In genomic region chr4:3750334-3750733, GRCh38 we compare ENCODE assay signal across 25 cellular contexts. TPM values are rescaled to one million over a fixed set of nuclear protein-coding genes. Genes with fewer than 3 reads are reported as not detected.
DNase-seq lines count a peak whose midpoint lies in the region; ATAC-seq, FAIRE-seq and TF ChIP-seq lines count a peak whose summit lies in the region.
"Had no signal": no experiment of that assay in that cellular context is flagged by ENCODE, and none has a peak within 500 bp of the region (broad histone marks: within the 10 kb centered on the region; RNA-seq: fewer than 3 reads in every experiment).

No MANE protein-coding gene starts in this region.

- H4K5ac ChIP-seq in IMR-90 (ENCODE audit: low read depth, low read length) = no peak overlapping the region

- 45% methylated on average over 5 of the region's 11 CpGs for WGBS in HepG2 (ENCODE audit: low lambda C conversion rate)
- 60% methylated on average over 1 of the region's 11 CpGs for WGBS in right lobe of liver (ENCODE audit: insufficient coverage, low coverage, low lambda C conversion rate, missing lambda C conversion rate)
- WGBS in IMR-90 (ENCODE audit: extremely low coverage in 2 of 2, insufficient read length in 1 of 2), 2 experiments = 57% methylated on average over 6 of the region's 11 CpGs; no CpG with 5 or more reads in 1 of the 2 experiments
- WGBS in K562 (ENCODE audit: insufficient coverage, low coverage, missing lambda C conversion rate) = 1% methylated on average over 11 of the region's 11 CpGs
- WGBS in endodermal cell (ENCODE audit: insufficient coverage in 1 of 2, insufficient read length in 1 of 2), 2 experiments = 85 to 89% methylated on average over 9 to 11 of the region's 11 CpGs

- no peak overlapping the region for H3K18ac ChIP-seq in IMR-90 (ENCODE audit: low read depth, low read length)

- CTCF ChIA-PET in HepG2 (lab: Yijun Ruan, JAX; ENCODE audit: low intra/inter-chr PET ratio, low total read pairs) = no interaction called here
- CTCF ChIA-PET in IMR-90 (lab: Yijun Ruan, JAX) = no interaction called here
- CTCF ChIA-PET in K562 (lab: Yijun Ruan, JAX; ENCODE audit: low intra/inter-chr PET ratio) = no interaction called here

- no peaks in the 10 kb centered on the region for H3K79me1 ChIP-seq in IMR-90 (ENCODE audit: low read depth in 1 of 2, low read length in 2 of 2)

- FAIRE-seq in HepG2 (lab: Jason Lieb, UNC) (no peak), K562 (lab: Jason Lieb, UNC) (no peak)
- FAIRE-seq: A549, G401.6, GM12891, GM19239 had no signal

- no peak for TF ChIP-seq CTCF in HepG2 (CRISPR knock-in tag; IDR thresholded peaks at IDR 0.05)
- TF ChIP-seq CTCF in right lobe of liver (IDR thresholded peaks at IDR 0.05) = no peak
- no peak for TF ChIP-seq CTCF in IMR-90 (conservative IDR thresholded peaks at IDR 0.05; ENCODE audit: low read depth, low read length)
- no peak for TF ChIP-seq CTCF in K562 (IDR thresholded peaks at IDR 0.05 in 2 of 3, conservative IDR thresholded peaks at IDR 0.05 in 1 of 3; ENCODE audit: insufficient read depth in 2 of 3, low read depth in 1 of 3, low read length in 3 of 3)
- TF ChIP-seq CTCF in endodermal cell (conservative IDR thresholded peaks at IDR 0.05) = peak; percentile 53

- no peaks in the 10 kb centered on the region for H3K36me3 Mint-ChIP-seq in endodermal cell (ENCODE audit: low read depth)
- H3K36me3 Mint-ChIP-seq: CD4-positive, alpha-beta memory T cell; CD4-positive, CD25-positive, alpha-beta regulatory T cell; CD8-positive, alpha-beta memory T cell had no signal

- peaks cover 14% of the 10 kb centered on the region for H3K4me1 Mint-ChIP-seq in endodermal cell
- H3K4me1 Mint-ChIP-seq: CD14-positive monocyte had no signal

- H3K56ac ChIP-seq in IMR-90 (ENCODE audit: extremely low read depth, insufficient read depth, low read length) = no peak overlapping the region

- H3K27me3 ChIP-seq in HepG2 (ENCODE audit: control insufficient read depth in 1 of 2, insufficient read depth in 2 of 2, low read length in 2 of 2) (peaks cover 13 to 78% of the 10 kb centered on the region in 2 experiments), right lobe of liver (no peaks in the 10 kb centered on the region), IMR-90 (ENCODE audit: control insufficient read depth, insufficient read depth, low read length) (peaks cover 56% of the 10 kb centered on the region), K562 (ENCODE audit: control insufficient read depth in 2 of 2, insufficient read depth in 2 of 2, low read length in 2 of 2) (peaks cover 13 to 80% of the 10 kb centered on the region in 2 experiments), endodermal cell (ENCODE audit: control insufficient read depth, insufficient read depth, low read length, poor library complexity, severe bottlenecking) (peaks cover 3% of the 10 kb centered on the region)
- H3K27me3 ChIP-seq: BE2C, BLaER1 had no signal

- no peak overlapping the region for H3K27ac Mint-ChIP-seq in endodermal cell
- H3K27ac Mint-ChIP-seq: CD4-positive, alpha-beta memory T cell; CD4-positive, CD25-positive, alpha-beta regulatory T cell; CD8-positive, alpha-beta memory T cell had no signal

- POLR2A ChIA-PET in HepG2 (lab: Yijun Ruan, JAX) (no interaction called here), IMR-90 (lab: Charles Lee; ENCODE audit: unreplicated experiment) (no interaction called here), K562 (lab: Yijun Ruan, JAX) (no interaction called here)

- TF ChIP-seq EP300 in HepG2 (IDR thresholded peaks at IDR 0.05; ENCODE audit: low read depth in 2 of 2, low read length in 2 of 2) (no peak), HepG2 (CRISPR knock-in tag; IDR thresholded peaks at IDR 0.05; ENCODE audit: borderline replicate concordance) (no peak), K562 (IDR thresholded peaks at IDR 0.05; ENCODE audit: low read length) (no peak)

- H4K20me1 ChIP-seq in HepG2 (ENCODE audit: insufficient read depth, low read length) = no peaks in the 10 kb centered on the region
- H4K20me1 ChIP-seq in IMR-90 (ENCODE audit: insufficient read depth, low read length) = no peaks in the 10 kb centered on the region
- H4K20me1 ChIP-seq in K562 (replicated peaks; ENCODE audit: control insufficient read depth, insufficient read depth, low read length) = 0 out of 2 replicates have a peak, but pooled peaks cover 5% of the 10 kb centered on the region
- H4K20me1 ChIP-seq: BLaER1 had no signal

- no peak overlapping the region for H3K4ac ChIP-seq in IMR-90 (ENCODE audit: low read depth, low read length)

- H3K9ac ChIP-seq in HepG2 (ENCODE audit: insufficient read depth, low read depth, low read length) (no peak overlapping the region), IMR-90 (ENCODE audit: low read depth, low read length) (no peak overlapping the region), K562 (ENCODE audit: insufficient read depth in 1 of 2, low read depth in 2 of 2, low read length in 2 of 2) (no peak overlapping the region), endodermal cell (ENCODE audit: extremely low read depth, low read length, poor library complexity, severe bottlenecking) (no peak overlapping the region)
- H3K9ac ChIP-seq: BLaER1 had no signal

- BruUV-seq in HepG2 (replicated peaks; lab: Mats Ljungman, UMichigan) = no TSS peak
- no TSS peak for BruUV-seq in IMR-90 (replicated peaks; lab: Mats Ljungman, UMichigan)
- no TSS peak for BruUV-seq in K562 (replicated peaks; lab: Mats Ljungman, UMichigan)

- H2BK15ac ChIP-seq in IMR-90 (ENCODE audit: low read depth, low read length) = no peak overlapping the region

- no peak overlapping the region for H2BK5ac ChIP-seq in IMR-90 (ENCODE audit: low read depth, low read length, poor library complexity, severe bottlenecking)

- H3K27ac ChIP-seq in HepG2 (ENCODE audit: extremely low read length, insufficient read depth, low read length) (no peak overlapping the region), right lobe of liver (no peak overlapping the region), IMR-90 (ENCODE audit: insufficient read depth, low read length) (no peak overlapping the region), K562 (ENCODE audit: extremely low read depth, low read depth, low read length) (no peak overlapping the region), endodermal cell (ENCODE audit: low read depth, low read length) (no peak overlapping the region)
- H3K27ac ChIP-seq: 22Rv1, A549, BLaER1 had no signal

- TF ChIP-seq POLR2A in HepG2 (IDR thresholded peaks at IDR 0.05; ENCODE audit: insufficient read depth in 1 of 2, low read depth in 2 of 2, low read length in 2 of 2) (no peak), right lobe of liver (IDR thresholded peaks at IDR 0.05) (no peak), IMR-90 (IDR thresholded peaks at IDR 0.05; ENCODE audit: low read depth, low read length) (no peak), K562 (conservative IDR thresholded peaks at IDR 0.05) (no peak)

- H4K91ac ChIP-seq in IMR-90 (ENCODE audit: insufficient read depth, low read depth, low read length) = no peak overlapping the region

- H3K9me1 ChIP-seq in IMR-90 (ENCODE audit: insufficient read depth, low read length) (no peaks in the 10 kb centered on the region), K562 (ENCODE audit: control insufficient read depth, insufficient read depth, low read length) (no peaks in the 10 kb centered on the region)

- ATAC-seq in HepG2 (0 out of 3 replicates have a peak, but pooled peaks have one; percentile 8), right lobe of liver (no peak), IMR-90 (ENCODE audit: low read depth) (no peak), K562 (no peak), HG03039 (IDR thresholded peaks at IDR 0.05; ENCODE audit: unreplicated experiment) (no peak)
- ATAC-seq: A549 had no signal

- no peak overlapping the region for H4K8ac ChIP-seq in IMR-90 (ENCODE audit: low read depth in 2 of 2, low read length in 2 of 2)

- H3K4me2 ChIP-seq in HepG2 (ENCODE audit: low read depth, low read length) (no peak overlapping the region), IMR-90 (ENCODE audit: low read depth, low read length) (no peak overlapping the region), K562 (ENCODE audit: insufficient read depth, low read length) (no peak overlapping the region)
- H3K4me2 ChIP-seq: A549, BLaER1 had no signal

- no peaks in the 10 kb centered on the region for H3K9me3 Mint-ChIP-seq in endodermal cell
- H3K9me3 Mint-ChIP-seq: CD8-positive, alpha-beta memory T cell had no signal

- DNase-seq in HepG2 (ENCODE audit: low spot score) (no peak), right lobe of liver (no peak), IMR-90 (no peak), K562 (ENCODE audit: extremely low read depth in 1 of 4, low spot score in 3 of 4) (no peak), endodermal cell (no peak), AML-193 (lab: John Stamatoyannopoulos, UW) (no peak)
- no peak for DNase-seq in activated CD4-positive, alpha-beta T cell treated with anti-CD3 and anti-CD28 coated beads for 1 hour
- DNase-seq: BE2C; C1 segment of cervical spinal cord; CD4-positive, alpha-beta memory T cell; CD4-positive, CD25-positive, alpha-beta regulatory T cell; CD8-positive, alpha-beta memory T cell; COR-L47; DMS 273 treated with DMSO at 0.1 percent for 48 hours; DMS153; DMS53; GF-D8 had no signal

- no peak overlapping the region for H2AK5ac ChIP-seq in IMR-90 (ENCODE audit: low read depth, low read length)

- TF ChIP-seq RAD21 in HepG2 (CRISPR knock-in tag; IDR thresholded peaks at IDR 0.05) (no peak), IMR-90 (IDR thresholded peaks at IDR 0.05; ENCODE audit: low read length) (no peak), K562 (CRISPR knock-in tag; conservative IDR thresholded peaks at IDR 0.05 in 1 of 2, IDR thresholded peaks at IDR 0.05 in 1 of 2) (no peak)

- H2BK120ac ChIP-seq in IMR-90 (ENCODE audit: low read depth, low read length) = no peak overlapping the region

- intact Hi-C loops in HepG2 (cut with micrococcal nuclease; ENCODE audit: unreplicated experiment) (no loop called here), right lobe of liver (cut with DNase I) (no loop called here), IMR-90 (cut with micrococcal nuclease) (no loop called here), K562 (cut with micrococcal nuclease) (no loop called here)

- H2BK20ac ChIP-seq in IMR-90 (ENCODE audit: low read depth, low read length) = no peak overlapping the region

- H3K9me3 ChIP-seq in HepG2 (ENCODE audit: low read length) (no peaks in the 10 kb centered on the region), right lobe of liver (no peaks in the 10 kb centered on the region), IMR-90 (ENCODE audit: control insufficient read depth, insufficient read depth, low read length) (no peaks in the 10 kb centered on the region), K562 (replicated peaks; ENCODE audit: control insufficient read depth, insufficient read depth, low read depth, low read length) (no peaks in the 10 kb centered on the region), endodermal cell (ENCODE audit: control insufficient read depth, low read length) (no peaks in the 10 kb centered on the region)
- H3K9me3 ChIP-seq: BE2C, BLaER1 had no signal

- H2AK9ac ChIP-seq in IMR-90 (replicated peaks; ENCODE audit: low read depth, low read length, poor library complexity) = peak overlapping the region; percentile 28

- in situ Hi-C loops in HepG2 (cut with HindIII; ENCODE audit: extremely low pct_ligation_motif_present, low pct_unique_long_range_greater_than_20kb) (no loop called here), IMR-90 (cut with MboI; ENCODE audit: low sequenced_read_pairs) (no loop called here), K562 (cut with MboI) (no loop called here)

- H3K4me3 ChIP-seq in HepG2 (replicated peaks in 1 of 3; ENCODE audit: insufficient read depth in 1 of 3, low read depth in 2 of 3, low read length in 3 of 3) (no peak overlapping the region), right lobe of liver (no peak overlapping the region), IMR-90 (ENCODE audit: insufficient read depth, low read depth, low read length) (no peak overlapping the region), K562 (no peak overlapping the region), endodermal cell (ENCODE audit: low read length) (no peak overlapping the region)
- H3K4me3 ChIP-seq: A549, BLaER1 had no signal

- H2AFZ ChIP-seq in HepG2 (ENCODE audit: low read length) (no peak overlapping the region), IMR-90 (replicated peaks; ENCODE audit: low read length, poor library complexity) (no peak overlapping the region), K562 (ENCODE audit: low read depth, low read length) (no peak overlapping the region)

- H3K14ac ChIP-seq in IMR-90 (replicated peaks; ENCODE audit: low read depth, low read length) = no peak overlapping the region

- H3K23ac ChIP-seq in IMR-90 (ENCODE audit: low read depth, low read length) = no peak overlapping the region

- H3K4me1 ChIP-seq in HepG2 (ENCODE audit: insufficient read depth, low read length) (peaks cover 20% of the 10 kb centered on the region), right lobe of liver (no peaks in the 10 kb centered on the region), IMR-90 (ENCODE audit: control insufficient read depth, insufficient read depth, low read length) (no peaks in the 10 kb centered on the region), K562 (replicated peaks in 1 of 2; ENCODE audit: control insufficient read depth in 2 of 2, insufficient read depth in 2 of 2, low read length in 2 of 2) (no peaks in the 10 kb centered on the region), endodermal cell (ENCODE audit: control insufficient read depth, insufficient read depth, low read length) (peaks cover 9% of the 10 kb centered on the region)
- H3K4me1 ChIP-seq: A549 had no signal

- H3K4me3 Mint-ChIP-seq in endodermal cell = no peak overlapping the region
- H3K4me3 Mint-ChIP-seq: CD14-positive monocyte; CD4-positive, alpha-beta memory T cell; CD4-positive, CD25-positive, alpha-beta regulatory T cell; CD8-positive, alpha-beta memory T cell had no signal

- H3K36me3 ChIP-seq in HepG2 (replicated peaks in 1 of 2; ENCODE audit: control insufficient read depth in 1 of 2, insufficient read depth in 2 of 2, low read length in 2 of 2) (no peaks in the 10 kb centered on the region), right lobe of liver (no peaks in the 10 kb centered on the region), IMR-90 (ENCODE audit: control insufficient read depth, insufficient read depth, low read length) (no peaks in the 10 kb centered on the region), K562 (ENCODE audit: control insufficient read depth, insufficient read depth, low read length) (no peaks in the 10 kb centered on the region), endodermal cell (ENCODE audit: control insufficient read depth, insufficient read depth, low read length) (no peaks in the 10 kb centered on the region)
- H3K36me3 ChIP-seq: BE2C, BLaER1 had no signal

- H3K79me2 ChIP-seq in HepG2 (ENCODE audit: insufficient read depth, low read length) (no peaks in the 10 kb centered on the region), K562 (ENCODE audit: control insufficient read depth, insufficient read depth, low read length) (no peaks in the 10 kb centered on the region)

- dilution Hi-C loops in IMR-90 (cut with HindIII; ENCODE audit: low sequenced_read_pairs, unreplicated experiment) = no loop called here

- H3K27me3 Mint-ChIP-seq in endodermal cell (ENCODE audit: insufficient read depth) = peaks cover 17% of the 10 kb centered on the region

RNA-seq across cellular contexts. Expression of gene ADRA2C, which starts 15.9 kb away (rescaled TPM):
- total RNA-seq in HepG2 (2016; rRNA removed; fragmentation: Illumina TruSeq; extraction: Trizol) (43.8 and 69.7 TPM in 2 replicates), right lobe of liver (under 1 TPM in 5 of 6 experiments, not detected in 1; 0.17 to 0.81 (median 0.65) TPM), IMR-90 (2012; rRNA removed) (under 0.01 and 0.28 TPM in 2 replicates), K562 (2014; rRNA removed) (0.14 and 0.61 TPM in 2 replicates), K562 (2014; rRNA removed; fragmentation: Illumina TruSeq; extraction: Trizol) (0.11 and 0.13 TPM in 2 replicates), K562 (2015; rRNA removed; fragmentation: Illumina TruSeq; extraction: Trizol) (0.11 and 0.14 TPM in 2 replicates), K562 (2021) (0.33 and 0.54 TPM in 2 replicates), endodermal cell (10 to 100 TPM; 16.0 to 17.3 TPM)
- total RNA-seq in HepG2 (2016; cell fraction: cytosol; rRNA removed; fragmentation: Illumina TruSeq; extraction: Trizol; ENCODE audit: low read depth) = 39.5 and 40.6 TPM in 2 replicates
- 45.3 and 69.6 TPM in 2 replicates for total RNA-seq in HepG2 (2016; cell fraction: insoluble cytoplasmic fraction; rRNA removed; fragmentation: Illumina TruSeq; extraction: Trizol)
- total RNA-seq in HepG2 (2016; cell fraction: membrane; rRNA removed; fragmentation: Illumina TruSeq; extraction: Trizol) = 83.4 and 93.4 TPM in 2 replicates
- total RNA-seq in HepG2 (2016; cell fraction: nucleus; rRNA removed; fragmentation: Illumina TruSeq; extraction: Trizol) = 32.1 and 42.6 TPM in 2 replicates
- polyA plus RNA-seq in HepG2 (2011; rRNA removed) (15.4 and 23.1 TPM in 2 replicates), IMR-90 (2012; rRNA removed) (0.14 and 0.36 TPM in 2 replicates), K562 (2011; rRNA removed) (0.21 and 0.42 TPM in 2 replicates), K562 (2014; fragmentation: Illumina TruSeq; extraction: Trizol) (0.06 TPM in 1 of 2 replicates, not detected in the other), K562 (2014; fragmentation: Nextera tagmentation; extraction: Ambion mirVana) (not detected), K562 (2014; rRNA removed) (0.43 and 0.58 TPM in 2 replicates)
- polyA plus RNA-seq in HepG2 (2011; cell fraction: cytosol; rRNA removed) = 20.0 and 39.6 TPM in 2 replicates
- polyA plus RNA-seq in HepG2 (2011; cell fraction: nucleus; rRNA removed) = 34.6 and 44.2 TPM in 2 replicates
- 13.5 and 14.6 TPM in 2 replicates for polyA plus RNA-seq in HepG2 (2012)
- polyA plus RNA-seq in HepG2 (2016; cell fraction: cytosol; fragmentation: Illumina TruSeq; extraction: Trizol; ENCODE audit: low read depth) = 40.9 and 41.6 TPM in 2 replicates
- 48.4 and 52.4 TPM in 2 replicates for polyA plus RNA-seq in HepG2 (2016; cell fraction: insoluble cytoplasmic fraction; fragmentation: Illumina TruSeq; extraction: Trizol; ENCODE audit: low read depth)
- 74.1 and 77.9 TPM in 2 replicates for polyA plus RNA-seq in HepG2 (2016; cell fraction: membrane; fragmentation: Illumina TruSeq; extraction: Trizol; ENCODE audit: low read depth)
- 63.0 and 70.2 TPM in 2 replicates for polyA plus RNA-seq in HepG2 (2016; cell fraction: nucleus; fragmentation: Illumina TruSeq; extraction: Trizol; ENCODE audit: insufficient read depth, low read depth)
- polyA minus RNA-seq in HepG2 (2011; rRNA and poly(A)+ RNA removed; ENCODE audit: low replicate concordance) = 0.07 and 154 TPM in 2 replicates
- polyA minus RNA-seq in HepG2 (2011; cell fraction: cytosol; rRNA and poly(A)+ RNA removed) = 31.1 and 39.3 TPM in 2 replicates
- polyA minus RNA-seq in HepG2 (2011; cell fraction: nucleus; rRNA and poly(A)+ RNA removed) = 9.3 and 10.7 TPM in 2 replicates
- 0.10 and 0.22 TPM in 2 replicates for polyA plus RNA-seq in IMR-90 (2012; cell fraction: cytosol; rRNA removed)
- polyA plus RNA-seq in IMR-90 (2012; cell fraction: nucleus; rRNA removed; ENCODE audit: low replicate concordance) = 0.18 and 0.37 TPM in 2 replicates
- total RNA-seq in K562 (2011; cell fraction: chromatin; rRNA removed; ENCODE audit: low replicate concordance) = 0.32 and 1.0 TPM in 2 replicates
- 1.2 and 1.7 TPM in 2 replicates for total RNA-seq in K562 (2011; cell fraction: nucleolus; rRNA removed)
- total RNA-seq in K562 (2011; cell fraction: nucleoplasm; rRNA removed) = 0.88 TPM in 1 of 2 replicates, not detected in the other
- 0.55 and 1.4 TPM in 2 replicates for polyA plus RNA-seq in K562 (2011; cell fraction: cytosol; rRNA removed)
- polyA plus RNA-seq in K562 (2011; cell fraction: nucleus; rRNA removed) = 0.77 and 0.88 TPM in 2 replicates
- 0.17 and 0.69 TPM in 2 replicates for polyA plus RNA-seq in K562 (2012)
- 0.28 TPM in 1 of 2 replicates, not detected in the other for polyA minus RNA-seq in K562 (2011; rRNA and poly(A)+ RNA removed)
- polyA minus RNA-seq in K562 (2011; cell fraction: cytosol; rRNA and poly(A)+ RNA removed) = 1.6 TPM in 1 of 2 replicates, not detected in the other
- polyA minus RNA-seq in K562 (2011; cell fraction: nucleus; rRNA and poly(A)+ RNA removed) = 0.81 and 1.1 TPM in 2 replicates
- polyA plus RNA-seq in endodermal cell (2013, experiment 1 of 2) = 6.2 TPM
- 6.1 TPM for polyA plus RNA-seq in endodermal cell (2013, experiment 2 of 2)
- total RNA-seq: CD4-positive, alpha-beta memory T cell; CD4-positive, CD25-positive, alpha-beta regulatory T cell; CD8-positive, alpha-beta memory T cell had no signal
- polyA plus RNA-seq: CD14-positive monocyte; CD4-positive, alpha-beta memory T cell; CD4-positive, CD25-positive, alpha-beta regulatory T cell; CD8-positive, alpha-beta memory T cell had no signal

Comparison
In these comparisons a context has a peak if more than half of its experiments do, and no peak if none do; other contexts are left out.
1. RNA of gene ADRA2C, which starts 15.9 kb away (total RNA-seq): 32.1 to 93.4 TPM in HepG2 and 16.0 to 17.3 TPM in endodermal cell; 0.17 to 0.81 TPM in right lobe of liver, 0.11 to 1.7 TPM in K562 and under 0.01 to 0.28 TPM in IMR-90; every median in the first group is over 4 times any median in the second.
2. Of the 241 proteins assayed by ChIP-seq in both HepG2 and K562: peak only in HepG2: none; only in K562: none; in both: ZKSCAN1; in neither: 240.